ENCODE assay signal across 10 cellular contexts in the genomic region with DNA sequence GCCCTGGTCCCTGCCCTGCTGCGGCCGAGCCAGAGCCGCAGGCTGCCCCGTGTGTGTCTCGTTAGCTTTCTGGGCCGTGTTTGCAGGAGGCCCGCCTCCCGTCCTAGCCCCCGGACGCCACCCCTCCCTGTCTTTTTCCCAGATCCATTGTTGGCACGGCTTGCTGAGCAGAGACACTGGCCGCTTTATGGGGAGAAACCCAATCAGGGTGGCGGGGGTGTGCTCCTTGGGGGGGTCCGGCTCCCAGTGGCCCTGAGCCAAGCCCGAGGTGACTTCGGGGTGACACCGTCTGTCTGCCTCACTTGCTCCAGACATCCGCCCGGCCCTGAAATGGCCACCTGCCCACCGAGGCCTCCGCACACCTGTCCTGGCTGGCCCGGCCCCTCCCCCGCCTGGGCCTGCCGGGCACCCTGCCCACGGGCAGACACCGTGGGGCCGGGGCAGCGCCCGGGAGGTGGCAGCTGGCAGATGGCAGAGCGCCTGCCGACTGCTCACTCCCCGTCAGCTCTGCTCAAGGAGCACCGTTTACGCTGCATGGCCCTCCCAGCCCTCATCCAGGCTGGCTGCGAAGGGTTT. TPM values are rescaled to one million over a fixed set of nuclear protein-coding genes. Genes with fewer than 3 reads are reported as not detected.
A peak's percentile ranks its signal among the peaks of the same experiment; 100 is the strongest.
DNase-seq lines count a peak whose midpoint lies in the region; ATAC-seq and TF ChIP-seq lines count a peak whose summit lies in the region.
"Had no signal": no experiment of that assay in that cellular context is flagged by ENCODE, and none has a peak within 500 bp of the region (broad histone marks: within the 10 kb centered on the region; RNA-seq: fewer than 3 reads in every experiment).

No MANE protein-coding gene starts in this region.

- no peaks in the 10 kb centered on the region for H3K36me3 ChIP-seq in Caco-2 (ENCODE audit: control insufficient read depth, insufficient read depth, low read length)
- no peaks in the 10 kb centered on the region for H3K36me3 ChIP-seq in ovary

- H3K4me3 ChIP-seq in Caco-2 (ENCODE audit: low read depth, low read length), result no peak overlapping the region
- no peak overlapping the region for H3K4me3 ChIP-seq in ovary

- TF ChIP-seq POLR2A in ovary (IDR thresholded peaks at IDR 0.05), result no peak

- H3K4me1 ChIP-seq in Caco-2, result peaks cover 81% of the 10 kb centered on the region
- peaks cover 79% of the 10 kb centered on the region for H3K4me1 ChIP-seq in ovary (ENCODE audit: insufficient read depth)

- no peaks in the 10 kb centered on the region for H3K27me3 Mint-ChIP-seq in Caco-2 (ENCODE audit: insufficient read depth, unreplicated experiment)
- no peaks in the 10 kb centered on the region for H3K27me3 Mint-ChIP-seq in nephron progenitor cell (ENCODE audit: low read depth, poor library complexity)
- H3K27me3 Mint-ChIP-seq: activated naive CD4-positive, alpha-beta T cell treated with anti-CD3 and anti-CD28 coated beads, Interleukin-2, amount 50 U/mL, for 24 hours; CD4-positive, alpha-beta memory T cell had no signal

- peak overlapping the region; percentile 83 for H3K27ac Mint-ChIP-seq in Caco-2 (ENCODE audit: unreplicated experiment)
- H3K27ac Mint-ChIP-seq in nephron progenitor cell, result no peak overlapping the region
- H3K27ac Mint-ChIP-seq: activated naive CD4-positive, alpha-beta T cell treated with anti-CD3 and anti-CD28 coated beads, Interleukin-2, amount 50 U/mL, for 24 hours; CD4-positive, alpha-beta memory T cell had no signal

- peak overlapping the region; percentile 68 to 88 for H3K27ac ChIP-seq in ovary

- DNase-seq in Caco-2, result no peak
- DNase-seq in NCI-H524 treated with DMSO at 0.1 percent for 48 hours (lab: John Stamatoyannopoulos, UW), result peak; percentile 25
- DNase-seq in fibroblast of gingiva (ENCODE audit: low read depth), result peak; percentile 51
- DNase-seq in ovary, result peak in 3 of 5 donors; percentile 59 to 74 (median 71)
- DNase-seq in NCI-H748 treated with DMSO at 0.1 percent for 48 hours (lab: John Stamatoyannopoulos, UW), result no peak
- no peak for DNase-seq in stimulated activated naive CD8-positive, alpha-beta T cell treated with anti-CD3 and anti-CD28 coated beads, Interleukin-15, Interleukin-2, amounts not matched to agents 100 U/mL and 50 U/mL, for 24 hours
- DNase-seq in nephron progenitor cell, result no peak
- DNase-seq: CD4-positive, alpha-beta memory T cell had no signal

- CTCF ChIA-PET in Caco-2 (lab: Charles Lee), result interaction anchor here (1.0 kb wide), 1 partner anchor 94 kb away, joined by 3 read pairs; no protein-coding TSS in a partner anchor

- intact Hi-C loops in Caco-2 (cut with micrococcal nuclease; ENCODE audit: unreplicated experiment) (no loop called here), ovary (cut with DNase I) (no loop called here)

- peaks cover 13% of the 10 kb centered on the region for H3K36me3 Mint-ChIP-seq in Caco-2 (ENCODE audit: insufficient read depth, unreplicated experiment)
- no peaks in the 10 kb centered on the region for H3K36me3 Mint-ChIP-seq in nephron progenitor cell (ENCODE audit: low read depth)
- H3K36me3 Mint-ChIP-seq: activated naive CD4-positive, alpha-beta T cell treated with anti-CD3 and anti-CD28 coated beads, Interleukin-2, amount 50 U/mL, for 24 hours had no signal

- 31 to 45% (median 33%) methylated on average over 34 to 35 of the region's 35 CpGs for WGBS in ovary, 3 donors

- H3K27me3 ChIP-seq in Caco-2 (replicated peaks; ENCODE audit: control insufficient read depth, insufficient read depth, low read length), result no peaks in the 10 kb centered on the region
- H3K27me3 ChIP-seq in ovary, result no peaks in the 10 kb centered on the region

- POLR2A ChIA-PET in Caco-2 (lab: Charles Lee), result no interaction called here

- H3K9me3 ChIP-seq in Caco-2 (no peaks in the 10 kb centered on the region), ovary (no peaks in the 10 kb centered on the region)

- no peak for TF ChIP-seq EP300 in ovary (IDR thresholded peaks at IDR 0.05)

- no peak for ATAC-seq in stimulated activated naive CD8-positive, alpha-beta T cell treated with anti-CD3 and anti-CD28 coated beads, Interleukin-15, Interleukin-2, amounts not matched to agents 100 U/mL and 50 U/mL, for 24 hours
- ATAC-seq in GM21423 (IDR thresholded peaks at IDR 0.05; ENCODE audit: unreplicated experiment), result no peak

- no TSS peak for BruUV-seq in Caco-2 (replicated peaks; lab: Mats Ljungman, UMichigan)

- H3K4me3 Mint-ChIP-seq in Caco-2 (ENCODE audit: unreplicated experiment) (peak overlapping the region; percentile 24), nephron progenitor cell (no peak overlapping the region)
- H3K4me3 Mint-ChIP-seq: activated naive CD4-positive, alpha-beta T cell treated with anti-CD3 and anti-CD28 coated beads, Interleukin-2, amount 50 U/mL, for 24 hours; CD4-positive, alpha-beta memory T cell had no signal

- TF ChIP-seq CTCF in Caco-2 (IDR thresholded peaks at IDR 0.05; ENCODE audit: insufficient read depth in 1 of 2, low read depth in 1 of 2, low read length in 1 of 2, severe bottlenecking in 1 of 2, unreplicated experiment in 1 of 2), result no peak
- no peak for TF ChIP-seq CTCF in ovary (IDR thresholded peaks at IDR 0.05)
- TF ChIP-seq CTCF in nephron progenitor cell (IDR thresholded peaks at IDR 0.05), result no peak

- no peaks in the 10 kb centered on the region for H3K9me3 Mint-ChIP-seq in Caco-2 (ENCODE audit: unreplicated experiment)
- no peaks in the 10 kb centered on the region for H3K9me3 Mint-ChIP-seq in nephron progenitor cell
- H3K9me3 Mint-ChIP-seq: activated naive CD4-positive, alpha-beta T cell treated with anti-CD3 and anti-CD28 coated beads, Interleukin-2, amount 50 U/mL, for 24 hours; CD4-positive, alpha-beta memory T cell had no signal

- H3K4me1 Mint-ChIP-seq in Caco-2 (ENCODE audit: low read depth, unreplicated experiment) (peaks cover 18% of the 10 kb centered on the region), nephron progenitor cell (peaks cover 25% of the 10 kb centered on the region)
- H3K4me1 Mint-ChIP-seq: activated naive CD4-positive, alpha-beta T cell treated with anti-CD3 and anti-CD28 coated beads, Interleukin-2, amount 50 U/mL, for 24 hours; CD4-positive, alpha-beta memory T cell had no signal

RNA-seq across cellular contexts. Expression of a gene that starts 43.1 kb away (rescaled TPM):
- total RNA-seq in Caco-2 (2022) (13.4 and 15.9 TPM in 2 replicates), ovary (10 to 100 TPM in 6 of 7 donors, 1 to 10 TPM in 1; 9.7 to 41.0 (median 34.0) TPM)
- 10 to 100 TPM; 12.8 to 16.0 TPM for polyA plus RNA-seq in ovary

Comparison
In these comparisons a context has a peak if more than half of its experiments do, and no peak if none do; other contexts are left out.
1. DNase-seq: peak in NCI-H524 treated with DMSO at 0.1 percent for 48 hours (single experiment), fibroblast of gingiva (single experiment) and ovary (3 of 5); none in Caco-2 (0 of 2), NCI-H748 treated with DMSO at 0.1 percent for 48 hours (single experiment), stimulated activated naive CD8-positive, alpha-beta T cell treated with anti-CD3 and anti-CD28 coated beads, Interleukin-15, Interleukin-2, amounts not matched to agents 100 U/mL and 50 U/mL, for 24 hours (single experiment) and nephron progenitor cell (single experiment).